11 cellular contexts compared by ENCODE assay signal in genomic region chr20:61803903-61804804, GRCh38.
DNase-seq lines count a peak whose midpoint lies in the region; ATAC-seq, FAIRE-seq and TF ChIP-seq lines count a peak whose summit lies in the region.
"Had no signal": no experiment of that assay in that cellular context is flagged by ENCODE, and none has a peak within 500 bp of the region (broad histone marks: within the 10 kb centered on the region; RNA-seq: fewer than 3 reads in every experiment).

No MANE protein-coding gene starts in this region.

- H3K9ac ChIP-seq in HepG2 (ENCODE audit: insufficient read depth, low read depth, low read length): no peak overlapping the region
- H3K9ac ChIP-seq in H9 (ENCODE audit: extremely low read depth, insufficient read length, low read length): no peak overlapping the region

- no peak overlapping the region for H2BK20ac ChIP-seq in H9 (ENCODE audit: low read depth, low read length, poor library complexity, severe bottlenecking)

- H2BK120ac ChIP-seq in H9 (ENCODE audit: low read depth, low read length, poor library complexity, severe bottlenecking): no peak overlapping the region

- H3K4me3 Mint-ChIP-seq in nephron (peak overlapping the region; percentile 48 to 74 (median 66)), H9 (no peak overlapping the region)

- no peak for FAIRE-seq in HepG2 (lab: Jason Lieb, UNC)

- H4K8ac ChIP-seq in H9 (replicated peaks; ENCODE audit: insufficient read length, low read depth, low read length): no peak overlapping the region

- no peak for TF ChIP-seq CTCF in HepG2 (CRISPR knock-in tag; IDR thresholded peaks at IDR 0.05)
- TF ChIP-seq CTCF in right lobe of liver (IDR thresholded peaks at IDR 0.05): no peak
- TF ChIP-seq CTCF in cardiac fibroblast (IDR thresholded peaks at IDR 0.05; ENCODE audit: low read depth, low read length): no peak
- no peak for TF ChIP-seq CTCF in nephron (IDR thresholded peaks at IDR 0.05; ENCODE audit: unreplicated experiment in 3 of 3)
- TF ChIP-seq CTCF in upper lobe of right lung (IDR thresholded peaks at IDR 0.05): no peak
- no peak for TF ChIP-seq CTCF in H9 (conservative IDR thresholded peaks at IDR 0.05)

- H3K4me3 ChIP-seq in HepG2 (replicated peaks in 1 of 3; ENCODE audit: insufficient read depth in 1 of 3, low read depth in 2 of 3, low read length in 3 of 3) (no peak overlapping the region), right lobe of liver (no peak overlapping the region), cardiac fibroblast (replicated peaks in 1 of 2; ENCODE audit: low read depth in 2 of 2, low read length in 2 of 2) (no peak overlapping the region), upper lobe of right lung (no peak overlapping the region)
- H3K4me3 ChIP-seq: cardiac muscle cell had no signal

- no peak overlapping the region; the same call in 1 of the 2 replicates for H3K14ac ChIP-seq in H9 (ENCODE audit: insufficient read depth, low read length)

- no peak for TF ChIP-seq RAD21 in HepG2 (CRISPR knock-in tag; IDR thresholded peaks at IDR 0.05)

- H3K9me3 Mint-ChIP-seq in nephron: no peaks in the 10 kb centered on the region
- no peaks in the 10 kb centered on the region for H3K9me3 Mint-ChIP-seq in H9
- H3K9me3 Mint-ChIP-seq: CD4-positive, CD25-positive, alpha-beta regulatory T cell had no signal

- no peak overlapping the region for H4K91ac ChIP-seq in H9 (ENCODE audit: insufficient read length, low read depth, low read length)

- H2BK5ac ChIP-seq in H9 (ENCODE audit: insufficient read length, low read length): no peak overlapping the region

- intact Hi-C loops in HepG2 (cut with micrococcal nuclease; ENCODE audit: unreplicated experiment) (no loop called here), right lobe of liver (cut with DNase I) (no loop called here), upper lobe of right lung (cut with DNase I) (no loop called here)

- no peak overlapping the region for H3K4ac ChIP-seq in H9 (ENCODE audit: low read depth, low read length)

- H3K27ac Mint-ChIP-seq in nephron (peak overlapping the region in 2 of 3 experiments; percentile 60 to 69), H9 (no peak overlapping the region; a peak in 2 of 7 replicates)
- H3K27ac Mint-ChIP-seq: CD4-positive, CD25-positive, alpha-beta regulatory T cell had no signal

- H2AK5ac ChIP-seq in H9 (ENCODE audit: insufficient read length, low read length): no peak overlapping the region

- BruUV-seq in HepG2 (replicated peaks; lab: Mats Ljungman, UMichigan): no TSS peak

- H3K36me3 Mint-ChIP-seq in nephron (ENCODE audit: low read depth): no peaks in the 10 kb centered on the region
- no peaks in the 10 kb centered on the region for H3K36me3 Mint-ChIP-seq in H9 (ENCODE audit: insufficient read depth in 1 of 3, low read depth in 3 of 3)
- H3K36me3 Mint-ChIP-seq: CD4-positive, CD25-positive, alpha-beta regulatory T cell had no signal

- POLR2A ChIA-PET in HepG2 (lab: Yijun Ruan, JAX): no interaction called here

- 6% methylated on average over 28 of the region's 30 CpGs for WGBS in HepG2 (ENCODE audit: low lambda C conversion rate)
- WGBS in right lobe of liver (ENCODE audit: insufficient coverage, low coverage, low lambda C conversion rate, missing lambda C conversion rate): 24% methylated on average over 21 of the region's 30 CpGs
- WGBS in H9 (ENCODE audit: extremely low coverage, insufficient read length, low lambda C conversion rate): no CpG with 5 or more reads among the region's 30 CpGs

- peaks cover 54% of the 10 kb centered on the region for H3K27me3 Mint-ChIP-seq in nephron (ENCODE audit: low read depth)
- peaks cover 39% of the 10 kb centered on the region for H3K27me3 Mint-ChIP-seq in H9 (ENCODE audit: low read depth)

- H3K36me3 ChIP-seq in HepG2 (replicated peaks in 1 of 2; ENCODE audit: control insufficient read depth in 1 of 2, insufficient read depth in 2 of 2, low read length in 2 of 2): no peaks in the 10 kb centered on the region
- H3K36me3 ChIP-seq in right lobe of liver: no peaks in the 10 kb centered on the region
- H3K36me3 ChIP-seq in upper lobe of right lung: no peaks in the 10 kb centered on the region
- H3K36me3 ChIP-seq: cardiac muscle cell, gastroesophageal sphincter had no signal

- TF ChIP-seq EP300 in HepG2 (IDR thresholded peaks at IDR 0.05; ENCODE audit: low read depth in 2 of 2, low read length in 2 of 2): no peak
- no peak for TF ChIP-seq EP300 in HepG2 (CRISPR knock-in tag; IDR thresholded peaks at IDR 0.05; ENCODE audit: borderline replicate concordance)

- H2BK12ac ChIP-seq in H9 (ENCODE audit: insufficient read length, low read depth, low read length): no peak overlapping the region

- no peak for DNase-seq in HepG2 (ENCODE audit: low spot score)
- DNase-seq in right lobe of liver: no peak
- peak; percentile 4 to 11 for DNase-seq in cardiac fibroblast (ENCODE audit: low read depth in 2 of 2)
- DNase-seq in upper lobe of right lung: peak; percentile 54
- DNase-seq in DMS153 treated with DMSO at 0.1 percent for 48 hours (lab: John Stamatoyannopoulos, UW; ENCODE audit: unreplicated experiment): no peak
- DNase-seq in H9: no peak
- no peak for DNase-seq in activated naive CD4-positive, alpha-beta T cell (lab: John Stamatoyannopoulos, UW)
- DNase-seq: CD4-positive, CD25-positive, alpha-beta regulatory T cell had no signal

- H3K79me1 ChIP-seq in H9 (ENCODE audit: insufficient read depth, low read depth, low read length, poor library complexity, severe bottlenecking): no peaks in the 10 kb centered on the region

- H2AFZ ChIP-seq in HepG2 (ENCODE audit: low read length): no peak overlapping the region
- H2AFZ ChIP-seq in H9 (ENCODE audit: low read length): no peak overlapping the region

- no peak overlapping the region for H3K18ac ChIP-seq in H9 (ENCODE audit: insufficient read length, low read depth, low read length)

- no peaks in the 10 kb centered on the region for H3K4me1 ChIP-seq in HepG2 (ENCODE audit: insufficient read depth, low read length)
- no peaks in the 10 kb centered on the region for H3K4me1 ChIP-seq in right lobe of liver
- no peaks in the 10 kb centered on the region for H3K4me1 ChIP-seq in upper lobe of right lung
- H3K4me1 ChIP-seq in H9 (ENCODE audit: insufficient read depth, low read length): no peaks in the 10 kb centered on the region

- TF ChIP-seq POLR2A in HepG2 (IDR thresholded peaks at IDR 0.05; ENCODE audit: insufficient read depth in 1 of 2, low read depth in 2 of 2, low read length in 2 of 2) (no peak), right lobe of liver (IDR thresholded peaks at IDR 0.05) (no peak)

- H3T11ph ChIP-seq in H9 (ENCODE audit: low read length): no peak overlapping the region

- H4K20me1 ChIP-seq in HepG2 (ENCODE audit: insufficient read depth, low read length) (no peaks in the 10 kb centered on the region; the same call in 1 of the 2 replicates), H9 (ENCODE audit: control insufficient read depth, insufficient read depth, insufficient read length) (no peaks in the 10 kb centered on the region)

- H3K4me1 Mint-ChIP-seq in nephron: peaks cover 22% of the 10 kb centered on the region
- H3K4me1 Mint-ChIP-seq in H9: peaks cover 6 to 23% of the 10 kb centered on the region in 2 experiments; a peak in 3 of 4 replicates

- no peak overlapping the region for H2BK15ac ChIP-seq in H9 (ENCODE audit: low read depth, low read length)

- H3K79me2 ChIP-seq in HepG2 (ENCODE audit: insufficient read depth, low read length): no peaks in the 10 kb centered on the region
- no peaks in the 10 kb centered on the region for H3K79me2 ChIP-seq in H9 (ENCODE audit: insufficient read depth, low read length)

- H3K23me2 ChIP-seq in H9 (ENCODE audit: insufficient read length, low read depth, low read length, poor library complexity, severe bottlenecking): no peaks in the 10 kb centered on the region

- ATAC-seq in HepG2 (no peak; the same call in 2 of the 3 replicates), right lobe of liver (no peak), upper lobe of right lung (no peak)
- ATAC-seq: gastroesophageal sphincter had no signal

- no peak overlapping the region for H4K5ac ChIP-seq in H9 (ENCODE audit: insufficient read length, low read depth, low read length)

- CTCF ChIA-PET in HepG2 (lab: Yijun Ruan, JAX; ENCODE audit: low intra/inter-chr PET ratio, low total read pairs): no interaction called here

- in situ Hi-C loops in HepG2 (cut with HindIII; ENCODE audit: extremely low pct_ligation_motif_present, low pct_unique_long_range_greater_than_20kb): no loop called here

- peaks cover 43 to 98% of the 10 kb centered on the region in 2 experiments for H3K27me3 ChIP-seq in HepG2 (ENCODE audit: control insufficient read depth in 1 of 2, insufficient read depth in 2 of 2, low read length in 2 of 2)
- H3K27me3 ChIP-seq in right lobe of liver: no peaks in the 10 kb centered on the region
- peaks cover 28% of the 10 kb centered on the region for H3K27me3 ChIP-seq in upper lobe of right lung
- H3K27me3 ChIP-seq in H9 (ENCODE audit: insufficient read depth, low read length): peaks cover 2% of the 10 kb centered on the region
- H3K27me3 ChIP-seq: cardiac muscle cell had no signal

- H3K4me2 ChIP-seq in HepG2 (ENCODE audit: low read depth, low read length) (no peak overlapping the region), H9 (ENCODE audit: insufficient read depth, insufficient read length, low read length) (no peak overlapping the region)

- H3K56ac ChIP-seq in H9 (ENCODE audit: insufficient read length, low read depth, low read length): no peak overlapping the region

- no peak overlapping the region for H3K23ac ChIP-seq in H9 (ENCODE audit: insufficient read length, low read depth, low read length)

- no peaks in the 10 kb centered on the region for H3K9me3 ChIP-seq in HepG2 (ENCODE audit: low read length)
- no peaks in the 10 kb centered on the region for H3K9me3 ChIP-seq in right lobe of liver
- H3K9me3 ChIP-seq in upper lobe of right lung: no peaks in the 10 kb centered on the region
- H3K9me3 ChIP-seq in H9 (ENCODE audit: control insufficient read depth, low read depth, low read length): no peaks in the 10 kb centered on the region
- H3K9me3 ChIP-seq: gastroesophageal sphincter had no signal

- H3K27ac ChIP-seq in HepG2 (ENCODE audit: extremely low read length, insufficient read depth, low read length) (no peak overlapping the region), right lobe of liver (no peak overlapping the region), upper lobe of right lung (no peak overlapping the region), H9 (ENCODE audit: insufficient read length, low read depth, low read length) (no peak overlapping the region)
- H3K27ac ChIP-seq: cardiac muscle cell had no signal

TF ChIP-seq in HepG2, 621 proteins besides CTCF, POLR2A, EP300 and RAD21:
- TF ChIP-seq EZH2 (conservative IDR thresholded peaks at IDR 0.05; ENCODE audit: low read depth, low read length) (peak; percentile 95), BRD4 (CRISPR knock-in tag; IDR thresholded peaks at IDR 0.05) (no peak)

Comparison
In these comparisons a context has a peak if more than half of its experiments do, and no peak if none do; other contexts are left out.
1. DNase-seq: peak in cardiac fibroblast (2 of 2) and upper lobe of right lung (single experiment); none in HepG2 (single experiment), right lobe of liver (0 of 3), DMS153 treated with DMSO at 0.1 percent for 48 hours (single experiment), H9 (single experiment) and activated naive CD4-positive, alpha-beta T cell (0 of 4).
2. H3K27ac Mint-ChIP-seq: peak in nephron (2 of 3); none in H9 (0 of 3).
3. H3K4me3 Mint-ChIP-seq: peak in nephron (3 of 3); none in H9 (0 of 2).